8 cellular contexts compared by ENCODE assay signal in genomic region chr13:44918323-44919102, GRCh38.
DNase-seq lines count a peak whose midpoint lies in the region; ATAC-seq and TF ChIP-seq lines count a peak whose summit lies in the region.

No MANE protein-coding gene starts in this region.

- DNase-seq in DMS 273 treated with DMSO at 0.1 percent for 48 hours (lab: John Stamatoyannopoulos, UW) (peak; percentile 76), HT1080 (ENCODE audit: low read depth) (peak; percentile 98), RWPE1 (ENCODE audit: low spot score) (peak; percentile 73), foreskin melanocyte (peak; percentile 95), neural progenitor cell (ENCODE audit: low spot score) (peak; percentile 94)
- DNase-seq in activated T-helper 9 cell treated with anti-CD3 and anti-CD28 coated beads, Interleukin-2, amount 50 U/mL, for 16 hours (ENCODE audit: low read depth), result peak; percentile 67

- H3K4me3 Mint-ChIP-seq in neural progenitor cell, result no peak overlapping the region

- H3K79me2 ChIP-seq in neural progenitor cell (ENCODE audit: low read depth), result no peaks in the 10 kb centered on the region

- H3K9me3 Mint-ChIP-seq in neural progenitor cell, result no peaks in the 10 kb centered on the region

- TF ChIP-seq CTCF in RWPE1 (conservative IDR thresholded peaks at IDR 0.05; ENCODE audit: low read depth), result peak; percentile 78
- peak; percentile 67 for TF ChIP-seq CTCF in neural progenitor cell (IDR thresholded peaks at IDR 0.05)

- peak overlapping the region; percentile 61 for H3K4me3 ChIP-seq in neural progenitor cell
- peak overlapping the region; percentile 71 to 90 (median 80) for H3K4me3 ChIP-seq in subcutaneous abdominal adipose tissue (ENCODE audit: low read depth in 1 of 5, low read length in 5 of 5)

- peaks cover 27% of the 10 kb centered on the region for H3F3A ChIP-seq in neural progenitor cell (ENCODE audit: low read depth)

- H3K9me3 ChIP-seq in neural progenitor cell (ENCODE audit: low read depth) (no peaks in the 10 kb centered on the region), subcutaneous abdominal adipose tissue (ENCODE audit: control insufficient read depth in 5 of 5, low read length in 5 of 5) (no peaks in the 10 kb centered on the region)

- H3K4me1 ChIP-seq in neural progenitor cell, result no peaks in the 10 kb centered on the region
- peaks cover 11 to 29% (median 13%) of the 10 kb centered on the region in 5 donors for H3K4me1 ChIP-seq in subcutaneous abdominal adipose tissue (ENCODE audit: control insufficient read depth in 5 of 5, insufficient read depth in 5 of 5, low read length in 5 of 5)

- peaks cover 2% of the 10 kb centered on the region for H3K36me3 Mint-ChIP-seq in neural progenitor cell

- H3K27me3 Mint-ChIP-seq in neural progenitor cell (ENCODE audit: insufficient read depth, low read depth), result peaks cover 6% of the 10 kb centered on the region

- POLR2A ChIA-PET in RWPE1 (lab: Yijun Ruan, JAX; ENCODE audit: low non-redundant PET), result no interaction called here

- H4K20me1 ChIP-seq in neural progenitor cell (ENCODE audit: low read depth), result no peaks in the 10 kb centered on the region

- H3K27me3 ChIP-seq in neural progenitor cell (no peaks in the 10 kb centered on the region), subcutaneous abdominal adipose tissue (ENCODE audit: control insufficient read depth in 5 of 5, insufficient read depth in 4 of 5, low read length in 5 of 5) (peaks cover 0 to 3% (median 0%) of the 10 kb centered on the region in 5 donors)

- H3K4me2 ChIP-seq in neural progenitor cell, result peak overlapping the region; percentile 74

- peak overlapping the region; percentile 91 for H2AFZ ChIP-seq in neural progenitor cell (replicated peaks)

- ATAC-seq in GM21381 (IDR thresholded peaks at IDR 0.05; ENCODE audit: unreplicated experiment), result peak; percentile 82

- H3K4me1 Mint-ChIP-seq in neural progenitor cell, result peaks cover 12% of the 10 kb centered on the region

- CTCF ChIA-PET in RWPE1 (lab: Yijun Ruan, JAX), result interaction anchor here (0.7 to 1.6 kb wide), 3 partner anchors 12 to 435 kb away, joined by 3 to 4 read pairs (median 3); no protein-coding TSS in a partner anchor

- peak overlapping the region; percentile 99 for H3K27ac ChIP-seq in RWPE1
- H3K27ac ChIP-seq in neural progenitor cell, result peak overlapping the region; percentile 78
- H3K27ac ChIP-seq in subcutaneous abdominal adipose tissue (ENCODE audit: low read depth, low read length), result peak overlapping the region; percentile 100

- H3K9ac ChIP-seq in neural progenitor cell (no peak overlapping the region), subcutaneous abdominal adipose tissue (ENCODE audit: low read length in 5 of 5) (peak overlapping the region; percentile 63 to 100 (median 84))

- H3K27ac Mint-ChIP-seq in neural progenitor cell, result no peak overlapping the region

- no peaks in the 10 kb centered on the region for H3K36me3 ChIP-seq in neural progenitor cell
- no peaks in the 10 kb centered on the region for H3K36me3 ChIP-seq in subcutaneous abdominal adipose tissue (ENCODE audit: control insufficient read depth in 5 of 5, insufficient read depth in 5 of 5, low read length in 5 of 5)

Comparison
In these comparisons a context has a peak if more than half of its experiments do, and no peak if none do; other contexts are left out.
1. Peak in every context shown above with its lines: DNase-seq, ATAC-seq, H3K4me3 ChIP-seq and H3K27ac ChIP-seq.